ENCODE assay signal across 1 cellular context in the genomic region with DNA sequence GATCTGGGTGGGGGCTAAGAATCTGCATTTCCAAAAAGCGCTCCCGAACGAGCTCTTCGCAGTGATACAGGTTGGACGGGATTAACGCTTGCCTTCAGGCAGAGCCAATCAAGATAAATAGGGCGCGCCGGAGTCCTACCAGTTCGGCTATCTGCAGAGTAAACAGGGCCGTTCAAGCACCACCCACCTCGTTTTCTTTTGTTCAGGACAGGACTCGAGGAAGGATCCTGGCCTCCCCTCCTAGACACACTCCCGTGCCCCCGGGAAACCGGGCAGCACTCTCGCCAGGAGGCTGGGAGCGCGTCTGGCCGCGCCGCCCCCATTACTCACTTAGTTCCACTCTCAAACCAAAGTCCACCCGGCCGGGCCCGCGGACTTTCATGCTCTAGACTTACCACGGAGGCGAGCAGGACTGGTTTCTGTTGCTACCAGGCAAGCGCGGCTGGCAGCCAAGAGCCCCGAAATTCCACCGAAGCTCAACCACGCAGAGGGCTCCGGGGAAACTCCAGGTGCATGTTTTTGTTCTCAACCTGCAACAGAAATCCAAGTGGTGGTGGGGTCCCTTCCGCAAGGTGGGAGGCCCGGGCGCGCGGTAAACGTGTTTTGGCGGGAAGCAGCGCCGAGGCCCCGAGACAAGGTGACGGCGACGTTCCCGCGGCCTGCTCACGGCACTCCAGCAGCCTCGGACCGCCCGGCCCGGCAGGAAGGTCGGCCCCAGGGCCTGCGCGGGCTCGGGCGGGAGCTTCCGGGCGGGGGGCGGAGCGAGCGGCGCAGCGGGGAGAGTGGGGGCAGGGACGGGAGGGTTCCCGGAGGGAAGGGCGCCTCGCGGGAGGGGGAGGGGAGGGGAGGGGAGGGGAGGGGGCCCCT.
TF ChIP-seq lines count a peak whose summit lies in the region.

No MANE protein-coding gene starts in this region.

TF ChIP-seq in HEK293, 187 proteins besides CTCF, POLR2A, EP300 and RAD21 (continued from another document):
- TF ChIP-seq PRDM2 (tag by site-specific recombination; IDR thresholded peaks at IDR 0.05; ENCODE audit: borderline replicate concordance) (no peak), EGR2 (tag by site-specific recombination; IDR thresholded peaks at IDR 0.05; ENCODE audit: low read depth) (no peak), ZNF521 (tag by site-specific recombination; IDR thresholded peaks at IDR 0.05) (no peak), ZNF16 (tag by site-specific recombination; IDR thresholded peaks at IDR 0.05; ENCODE audit: low read depth) (0 out of 2 replicates have a peak, but pooled peaks have one; percentile 7), KLF16 (tag by site-specific recombination; IDR thresholded peaks at IDR 0.05) (peak; percentile 30; the same call in 1 of the 2 replicates), MYNN (tag by site-specific recombination; IDR thresholded peaks at IDR 0.05; ENCODE audit: borderline replicate concordance) (no peak), ZEB2 (tag by site-specific recombination; IDR thresholded peaks at IDR 0.05) (peak; percentile 87), ZNF2 (tag by site-specific recombination; IDR thresholded peaks at IDR 0.05) (0 out of 2 replicates have a peak, but pooled peaks have one; percentile 39), SP7 (tag by site-specific recombination; IDR thresholded peaks at IDR 0.05) (peak; percentile 43; the same call in 1 of the 2 replicates)
- TF ChIP-seq, protein P1, sequence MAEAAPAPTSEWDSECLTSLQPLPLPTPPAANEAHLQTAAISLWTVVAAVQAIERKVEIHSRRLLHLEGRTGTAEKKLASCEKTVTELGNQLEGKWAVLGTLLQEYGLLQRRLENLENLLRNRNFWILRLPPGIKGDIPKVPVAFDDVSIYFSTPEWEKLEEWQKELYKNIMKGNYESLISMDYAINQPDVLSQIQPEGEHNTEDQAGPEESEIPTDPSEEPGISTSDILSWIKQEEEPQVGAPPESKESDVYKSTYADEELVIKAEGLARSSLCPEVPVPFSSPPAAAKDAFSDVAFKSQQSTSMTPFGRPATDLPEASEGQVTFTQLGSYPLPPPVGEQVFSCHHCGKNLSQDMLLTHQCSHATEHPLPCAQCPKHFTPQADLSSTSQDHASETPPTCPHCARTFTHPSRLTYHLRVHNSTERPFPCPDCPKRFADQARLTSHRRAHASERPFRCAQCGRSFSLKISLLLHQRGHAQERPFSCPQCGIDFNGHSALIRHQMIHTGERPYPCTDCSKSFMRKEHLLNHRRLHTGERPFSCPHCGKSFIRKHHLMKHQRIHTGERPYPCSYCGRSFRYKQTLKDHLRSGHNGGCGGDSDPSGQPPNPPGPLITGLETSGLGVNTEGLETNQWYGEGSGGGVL (tag by site-specific recombination; IDR thresholded peaks at IDR 0.05) = peak; percentile 23; the same call in 1 of the 2 replicates
